Comparison of ENCODE assay signal across 24 cellular contexts in genomic region chr11:73135346-73136284, GRCh38. TPM values are rescaled to one million over a fixed set of nuclear protein-coding genes. Genes with fewer than 3 reads are reported as not detected.
DNase-seq lines count a peak whose midpoint lies in the region; ATAC-seq, FAIRE-seq and TF ChIP-seq lines count a peak whose summit lies in the region.
"Had no signal": no experiment of that assay in that cellular context is flagged by ENCODE, and none has a peak within 500 bp of the region (broad histone marks: within the 10 kb centered on the region; RNA-seq: fewer than 3 reads in every experiment).

No MANE protein-coding gene starts in this region.

- H3K27me3 ChIP-seq in CD4-positive, alpha-beta T cell (ENCODE audit: control insufficient read depth, insufficient read depth, low read length), result no peaks in the 10 kb centered on the region
- H3K27me3 ChIP-seq in endothelial cell of umbilical vein (ENCODE audit: control insufficient read depth in 2 of 2, insufficient read depth in 2 of 2, low read length in 2 of 2), result no peaks in the 10 kb centered on the region
- no peaks in the 10 kb centered on the region for H3K27me3 ChIP-seq in SJCRH30
- H3K27me3 ChIP-seq: esophagus squamous epithelium, gastroesophageal sphincter had no signal

- H3K9me2 ChIP-seq in OCI-LY7 (ENCODE audit: insufficient read depth, low read length), result no peaks in the 10 kb centered on the region

- no peak for TF ChIP-seq POLR2A in endothelial cell of umbilical vein (IDR thresholded peaks at IDR 0.05; ENCODE audit: low read depth, low read length)

- peaks cover 80% of the 10 kb centered on the region for H3K36me3 Mint-ChIP-seq in CD4-positive, alpha-beta T cell (ENCODE audit: low read depth)
- H3K36me3 Mint-ChIP-seq in stimulated activated effector memory CD8-positive, alpha-beta T cell treated with anti-CD3 and anti-CD28 coated beads, Interleukin-12 subunit alpha, Interleukin-12 subunit beta, amount 100 ng/mL, for 72 hours, result peaks cover 93% of the 10 kb centered on the region

- H3K4me3 ChIP-seq in OCI-LY7 (ENCODE audit: low read depth, low read length, poor library complexity, severe bottlenecking) (no peak overlapping the region), endothelial cell of umbilical vein (replicated peaks in 1 of 3; ENCODE audit: insufficient read depth in 1 of 3, low read depth in 1 of 3, low read length in 3 of 3) (no peak overlapping the region), SJCRH30 (no peak overlapping the region)
- H3K4me3 ChIP-seq: esophagus squamous epithelium, gastroesophageal sphincter had no signal

- POLR2A ChIA-PET in CD4-positive, alpha-beta T cell (lab: Charles Lee), result interaction anchor here (1.4 kb wide), 1 partner anchor 8 kb away, joined by 3 read pairs; no protein-coding TSS in a partner anchor
- POLR2A ChIA-PET in OCI-LY7 (lab: Charles Lee) (interaction anchor here (0.8 to 2.8 kb wide), 7 partner anchors 10 to 42 kb away, joined by 3 to 16 read pairs (median 5); no protein-coding TSS in a partner anchor), endothelial cell of umbilical vein (lab: Charles Lee) (no interaction called here)

- intact Hi-C loops in CD4-positive, alpha-beta T cell (cut with DNase I, micrococcal nuclease), result no loop called here
- intact Hi-C loops in OCI-LY7 (cut with micrococcal nuclease; ENCODE audit: unreplicated experiment) (no loop called here), endothelial cell of umbilical vein (cut with micrococcal nuclease) (no loop called here)

- H3K79me2 ChIP-seq in OCI-LY7 (ENCODE audit: insufficient read depth, low read depth, low read length) (peaks cover 100% of the 10 kb centered on the region), endothelial cell of umbilical vein (ENCODE audit: control insufficient read depth, insufficient read depth, low read length) (peaks cover 84% of the 10 kb centered on the region)

- peak overlapping the region; percentile 11 for H3K4me3 Mint-ChIP-seq in CD4-positive, alpha-beta T cell
- no peak overlapping the region for H3K4me3 Mint-ChIP-seq in stimulated activated effector memory CD8-positive, alpha-beta T cell treated with anti-CD3 and anti-CD28 coated beads, Interleukin-12 subunit alpha, Interleukin-12 subunit beta, amount 100 ng/mL, for 72 hours
- H3K4me3 Mint-ChIP-seq: activated naive CD4-positive, alpha-beta T cell treated with anti-CD3 and anti-CD28 coated beads, Interleukin-2, amount 50 U/mL, for 24 hours; stimulated activated naive CD8-positive, alpha-beta T cell treated with anti-CD3 and anti-CD28 coated beads, Interleukin-15, Interleukin-2, amounts not matched to agents 100 ng/mL and 50 ng/mL, for 24 hours had no signal

- no peak for DNase-seq in CD4-positive, alpha-beta T cell
- DNase-seq in OCI-LY7 (ENCODE audit: low spot score) (no peak), endothelial cell of umbilical vein (ENCODE audit: low read depth, low spot score) (peak; percentile 14), SJCRH30 (no peak), SKM-1 treated with dmso at 0.1 percent for 144 hours (lab: John Stamatoyannopoulos, UW; ENCODE audit: unreplicated experiment) (no peak)
- DNase-seq in stimulated activated effector memory CD8-positive, alpha-beta T cell treated with anti-CD3 and anti-CD28 coated beads, Interleukin-12 subunit alpha, Interleukin-12 subunit beta, amount 100 ng/mL, for 72 hours (ENCODE audit: low spot score in 2 of 2), result no peak
- DNase-seq: activated CD4-positive, alpha-beta T cell treated with anti-CD3 and anti-CD28 coated beads for 4 hours; effector CD8-positive, alpha-beta T cell; esophagus squamous epithelium; HCEC 1CT; hypothalamus; KG1; NCI-H187; NCI-H526 treated with DMSO at 0.1 percent for 48 hours; stimulated activated CD4-positive, alpha-beta T cell treated with anti-CD3 and anti-CD28 coated beads, Interleukin-2, amount 100 ng/mL, for 48 hours; trophoblast cell had no signal

- H3K9me1 ChIP-seq in endothelial cell of umbilical vein (replicated peaks; ENCODE audit: control insufficient read depth, extremely low read depth, insufficient read depth, low read length), result no peaks in the 10 kb centered on the region

- TF ChIP-seq CTCF in CD4-positive, alpha-beta T cell (IDR thresholded peaks at IDR 0.05), result no peak
- TF ChIP-seq CTCF in OCI-LY7 (conservative IDR thresholded peaks at IDR 0.05; ENCODE audit: low read length), result no peak
- no peak for TF ChIP-seq CTCF in endothelial cell of umbilical vein (IDR thresholded peaks at IDR 0.05; ENCODE audit: extremely low read depth in 1 of 2, insufficient read depth in 1 of 2, low read depth in 1 of 2, low read length in 2 of 2)

- H3K9me3 ChIP-seq in CD4-positive, alpha-beta T cell (ENCODE audit: control insufficient read depth, low read length), result no peaks in the 10 kb centered on the region
- H3K9me3 ChIP-seq in OCI-LY7 (ENCODE audit: low read length) (peaks cover 4% of the 10 kb centered on the region; the same call in 1 of the 2 replicates), endothelial cell of umbilical vein (replicated peaks; ENCODE audit: control insufficient read depth, insufficient read depth, low read length) (no peaks in the 10 kb centered on the region), SJCRH30 (replicated peaks) (no peaks in the 10 kb centered on the region)
- H3K9me3 ChIP-seq: esophagus squamous epithelium, gastroesophageal sphincter had no signal

- no peaks in the 10 kb centered on the region for H3K9me3 Mint-ChIP-seq in CD4-positive, alpha-beta T cell
- no peaks in the 10 kb centered on the region for H3K9me3 Mint-ChIP-seq in stimulated activated effector memory CD8-positive, alpha-beta T cell treated with anti-CD3 and anti-CD28 coated beads, Interleukin-12 subunit alpha, Interleukin-12 subunit beta, amount 100 ng/mL, for 72 hours
- H3K9me3 Mint-ChIP-seq: activated naive CD4-positive, alpha-beta T cell treated with anti-CD3 and anti-CD28 coated beads, Interleukin-2, amount 50 U/mL, for 24 hours; stimulated activated naive CD8-positive, alpha-beta T cell treated with anti-CD3 and anti-CD28 coated beads, Interleukin-15, Interleukin-2, amounts not matched to agents 100 ng/mL and 50 ng/mL, for 24 hours had no signal

- no peak overlapping the region for H3K9ac ChIP-seq in endothelial cell of umbilical vein (replicated peaks; ENCODE audit: extremely low read depth, insufficient read depth, low read length)

- dilution Hi-C loops in endothelial cell of umbilical vein (cut with MboI; ENCODE audit: extremely low pct_ligation_motif_present, low sequenced_read_pairs), result no loop called here

- H3K36me3 ChIP-seq in OCI-LY7 (ENCODE audit: insufficient read depth, low read length), result peaks cover 100% of the 10 kb centered on the region
- peaks cover 0 to 2% of the 10 kb centered on the region in 2 experiments for H3K36me3 ChIP-seq in endothelial cell of umbilical vein (ENCODE audit: control insufficient read depth in 2 of 2, extremely low read depth in 1 of 2, insufficient read depth in 2 of 2, low read length in 2 of 2)
- peaks cover 6% of the 10 kb centered on the region; the same call in 1 of the 2 replicates for H3K36me3 ChIP-seq in SJCRH30

- H4K20me1 ChIP-seq in OCI-LY7 (ENCODE audit: insufficient read depth, low read length) (peaks cover 16% of the 10 kb centered on the region; the same call in 1 of the 2 replicates), endothelial cell of umbilical vein (replicated peaks; ENCODE audit: control insufficient read depth, extremely low read depth, insufficient read depth, low read length) (no peaks in the 10 kb centered on the region)

- no peak for FAIRE-seq in endothelial cell of umbilical vein (lab: Jason Lieb, UNC)
- FAIRE-seq: G401.6, islet of Langerhans had no signal

- H3K4me2 ChIP-seq in OCI-LY7 (ENCODE audit: low read length), result peak overlapping the region; percentile 14; the same call in 1 of the 2 replicates
- H3K4me2 ChIP-seq in endothelial cell of umbilical vein (ENCODE audit: insufficient read depth, low read length), result peak overlapping the region; percentile 14

- no peak overlapping the region for H3K27ac ChIP-seq in CD4-positive, alpha-beta T cell (ENCODE audit: low read depth, low read length)
- H3K27ac ChIP-seq in OCI-LY7 (ENCODE audit: low read depth, low read length, poor library complexity, severe bottlenecking), result peak overlapping the region; percentile 2
- H3K27ac ChIP-seq in endothelial cell of umbilical vein (ENCODE audit: insufficient read depth, low read depth, low read length), result no peak overlapping the region
- no peak overlapping the region for H3K27ac ChIP-seq in SJCRH30
- H3K27ac ChIP-seq: C4-2B, esophagus squamous epithelium, gastroesophageal sphincter had no signal

- ATAC-seq in CD4-positive, alpha-beta T cell (ENCODE audit: poor library complexity), result no peak
- ATAC-seq in stimulated activated effector memory CD8-positive, alpha-beta T cell treated with anti-CD3 and anti-CD28 coated beads, Interleukin-12 subunit alpha, Interleukin-12 subunit beta, amount 100 ng/mL, for 72 hours, result no peak
- ATAC-seq in HG03108 (IDR thresholded peaks at IDR 0.05; ENCODE audit: unreplicated experiment), result no peak
- no peak for ATAC-seq in HG03025 (IDR thresholded peaks at IDR 0.05; ENCODE audit: low FRiP score, unreplicated experiment)
- ATAC-seq: gastroesophageal sphincter had no signal

- H3K4me1 Mint-ChIP-seq in CD4-positive, alpha-beta T cell (ENCODE audit: low read depth), result peaks cover 43% of the 10 kb centered on the region
- peaks cover 21% of the 10 kb centered on the region for H3K4me1 Mint-ChIP-seq in stimulated activated effector memory CD8-positive, alpha-beta T cell treated with anti-CD3 and anti-CD28 coated beads, Interleukin-12 subunit alpha, Interleukin-12 subunit beta, amount 100 ng/mL, for 72 hours

- no peaks in the 10 kb centered on the region for H3K27me3 Mint-ChIP-seq in CD4-positive, alpha-beta T cell
- H3K27me3 Mint-ChIP-seq: activated naive CD4-positive, alpha-beta T cell treated with anti-CD3 and anti-CD28 coated beads, Interleukin-2, amount 50 U/mL, for 24 hours; stimulated activated naive CD8-positive, alpha-beta T cell treated with anti-CD3 and anti-CD28 coated beads, Interleukin-15, Interleukin-2, amounts not matched to agents 100 ng/mL and 50 ng/mL, for 24 hours had no signal

- no peak overlapping the region for H3K27ac Mint-ChIP-seq in CD4-positive, alpha-beta T cell
- H3K27ac Mint-ChIP-seq in stimulated activated effector memory CD8-positive, alpha-beta T cell treated with anti-CD3 and anti-CD28 coated beads, Interleukin-12 subunit alpha, Interleukin-12 subunit beta, amount 100 ng/mL, for 72 hours, result peak overlapping the region; percentile 43
- H3K27ac Mint-ChIP-seq: activated naive CD4-positive, alpha-beta T cell treated with anti-CD3 and anti-CD28 coated beads, Interleukin-2, amount 50 U/mL, for 24 hours; stimulated activated naive CD8-positive, alpha-beta T cell treated with anti-CD3 and anti-CD28 coated beads, Interleukin-15, Interleukin-2, amounts not matched to agents 100 ng/mL and 50 ng/mL, for 24 hours had no signal

- no TSS peak for BruUV-seq in OCI-LY7 (replicated peaks; lab: Mats Ljungman, UMichigan)
- BruUV-seq in endothelial cell of umbilical vein (replicated peaks; lab: Mats Ljungman, UMichigan), result no TSS peak

- CTCF ChIA-PET in CD4-positive, alpha-beta T cell (lab: Charles Lee), result no interaction called here
- CTCF ChIA-PET in OCI-LY7 (lab: Charles Lee; ENCODE audit: unreplicated experiment), result no interaction called here
- CTCF ChIA-PET in endothelial cell of umbilical vein (lab: Charles Lee), result interaction anchor here (0.9 to 1.5 kb wide), 3 partner anchors 10 to 210 kb away, joined by 3 read pairs; no protein-coding TSS in a partner anchor

- H3K4me1 ChIP-seq in OCI-LY7 (ENCODE audit: insufficient read depth, low read length, poor library complexity, severe bottlenecking) (peaks cover 50% of the 10 kb centered on the region), endothelial cell of umbilical vein (ENCODE audit: control insufficient read depth, extremely low read depth, insufficient read depth, low read length) (peaks cover 31% of the 10 kb centered on the region), SJCRH30 (peaks cover 5% of the 10 kb centered on the region; the same call in 1 of the 2 replicates)

- H2AFZ ChIP-seq in OCI-LY7 (ENCODE audit: low read length), result no peak overlapping the region
- H2AFZ ChIP-seq in endothelial cell of umbilical vein (ENCODE audit: low read depth, low read length), result no peak overlapping the region

RNA-seq across cellular contexts. Expression of gene FCHSD2, which starts 6.5 kb away (rescaled TPM):
- 10 to 100 TPM; 48.6 to 50.7 TPM for total RNA-seq in CD4-positive, alpha-beta T cell
- 39.0 and 48.7 TPM in 2 replicates for total RNA-seq in OCI-LY7 (2014; rRNA removed; shearing (Covaris generic))
- total RNA-seq in OCI-LY7 (2022) (128 and 147 TPM in 2 replicates), endothelial cell of umbilical vein (56.2 and 56.9 TPM in 2 replicates)
- polyA plus RNA-seq in endothelial cell of umbilical vein, result 17.7 and 20.8 TPM in 2 replicates
- 25.6 and 25.8 TPM in 2 replicates for polyA plus RNA-seq in endothelial cell of umbilical vein (2011; cell fraction: cytosol; rRNA removed)
- 78.8 and 99.8 TPM in 2 replicates for polyA plus RNA-seq in endothelial cell of umbilical vein (2011; cell fraction: nucleus; rRNA removed)
- 34.5 and 43.4 TPM in 2 replicates for polyA plus RNA-seq in endothelial cell of umbilical vein (2012)
- polyA minus RNA-seq in endothelial cell of umbilical vein, result 30.4 and 31.4 TPM in 2 replicates
- 7.9 TPM for polyA minus RNA-seq in endothelial cell of umbilical vein (2011; cell fraction: cytosol; rRNA and poly(A)+ RNA removed)
- polyA minus RNA-seq in endothelial cell of umbilical vein (2011; cell fraction: nucleus; rRNA and poly(A)+ RNA removed), result 43.6 and 52.0 TPM in 2 replicates
- total RNA-seq in SJCRH30 (2014; rRNA removed; shearing (Covaris generic)), result 8.9 and 9.8 TPM in 2 replicates
